9 cellular contexts compared by ENCODE assay signal in the genomic region with DNA sequence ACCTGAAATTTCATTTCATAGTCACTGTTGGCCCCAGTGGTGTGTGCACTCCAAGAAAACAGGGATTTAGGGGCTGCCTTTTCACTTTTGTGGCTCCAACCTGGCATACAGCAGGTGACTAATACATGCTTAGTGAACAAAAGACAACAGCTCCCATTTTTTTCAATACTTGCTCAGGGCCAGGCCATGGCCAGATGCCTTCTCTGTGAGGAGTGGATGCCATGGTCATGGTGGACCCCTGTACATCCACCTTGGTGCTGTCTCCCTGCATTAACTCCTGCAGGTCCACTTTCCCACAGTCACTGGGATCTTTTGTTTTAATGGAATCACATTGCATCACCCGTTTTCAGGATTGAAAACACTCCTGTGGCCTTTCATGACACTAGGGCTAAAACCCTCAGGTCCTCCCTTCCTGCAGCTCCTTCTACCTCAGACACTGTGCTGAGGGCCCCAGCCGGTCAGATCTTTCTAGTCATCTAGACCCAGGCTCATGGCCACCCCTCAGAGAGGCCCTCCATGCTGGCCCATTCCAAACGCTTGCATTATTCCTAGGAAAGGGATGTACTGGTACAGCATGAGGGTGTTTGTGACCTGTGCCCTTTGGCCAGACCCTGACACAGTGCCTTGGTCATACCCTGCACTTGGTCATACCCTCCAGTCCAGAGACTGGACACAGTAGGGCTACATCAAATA. TPM values are rescaled to one million over a fixed set of nuclear protein-coding genes. Genes with fewer than 3 reads are reported as not detected.
DNase-seq lines count a peak whose midpoint lies in the region; ATAC-seq and TF ChIP-seq lines count a peak whose summit lies in the region.
"Had no signal": no experiment of that assay in that cellular context is flagged by ENCODE, and none has a peak within 500 bp of the region (broad histone marks: within the 10 kb centered on the region; RNA-seq: fewer than 3 reads in every experiment).

No MANE protein-coding gene starts in this region.

- no peaks in the 10 kb centered on the region for H3K27me3 Mint-ChIP-seq in CD8-positive, alpha-beta T cell (ENCODE audit: low read depth)
- H3K27me3 Mint-ChIP-seq in endodermal cell (ENCODE audit: insufficient read depth) = no peaks in the 10 kb centered on the region

- CTCF ChIA-PET in CD8-positive, alpha-beta T cell (lab: Charles Lee) = interaction anchor here (1.2 kb wide), 1 partner anchor 34 kb away, joined by 3 read pairs; no protein-coding TSS in a partner anchor

- peak overlapping the region; percentile 90 for H3K27ac Mint-ChIP-seq in CD8-positive, alpha-beta T cell
- H3K27ac Mint-ChIP-seq in endodermal cell = peak overlapping the region; percentile 86

- no peak for TF ChIP-seq CTCF in CD8-positive, alpha-beta T cell (IDR thresholded peaks at IDR 0.05)
- TF ChIP-seq CTCF in OCI-LY3 (IDR thresholded peaks at IDR 0.05; ENCODE audit: low read depth, low read length) = no peak
- no peak for TF ChIP-seq CTCF in endodermal cell (conservative IDR thresholded peaks at IDR 0.05)

- H3K18ac ChIP-seq in neuronal stem cell (ENCODE audit: low read length) = no peak overlapping the region

- H3K4ac ChIP-seq in neuronal stem cell (ENCODE audit: low read length) = no peak overlapping the region

- H2AFZ ChIP-seq in OCI-LY3 (ENCODE audit: low read depth, low read length) (no peak overlapping the region; the same call in 1 of the 2 replicates), neuronal stem cell (ENCODE audit: low read length) (peak overlapping the region; percentile 98)

- H4K8ac ChIP-seq in neuronal stem cell (ENCODE audit: low read depth, low read length) = no peak overlapping the region

- WGBS in endodermal cell (ENCODE audit: insufficient coverage in 1 of 2, insufficient read length in 1 of 2), 2 experiments = 86 to 89% methylated on average over 3 of the region's 3 CpGs
- no CpG with 5 or more reads among the region's 3 CpGs for WGBS in neuronal stem cell (ENCODE audit: extremely low coverage in 2 of 2, insufficient read length in 2 of 2, insufficient replicate concordance in 1 of 2), 2 donors

- no peaks in the 10 kb centered on the region for H3K9me3 ChIP-seq in CD8-positive, alpha-beta T cell (ENCODE audit: low read length)
- H3K9me3 ChIP-seq in OCI-LY3 (ENCODE audit: insufficient read depth, low read length) = no peaks in the 10 kb centered on the region
- H3K9me3 ChIP-seq in endodermal cell (ENCODE audit: control insufficient read depth, low read length) = no peaks in the 10 kb centered on the region
- H3K9me3 ChIP-seq in neuronal stem cell (replicated peaks in 1 of 2; ENCODE audit: control insufficient read depth in 2 of 2, insufficient read depth in 1 of 2, low read depth in 1 of 2, low read length in 2 of 2) = peaks cover 0 to 2% of the 10 kb centered on the region in 2 donors

- H4K91ac ChIP-seq in neuronal stem cell (ENCODE audit: low read depth, low read length, poor library complexity) = no peak overlapping the region

- no peaks in the 10 kb centered on the region; the same call in 1 of the 2 replicates for H4K20me1 ChIP-seq in OCI-LY3 (ENCODE audit: insufficient read depth, low read length)

- H3K27me3 ChIP-seq in CD8-positive, alpha-beta T cell (ENCODE audit: insufficient read depth, low read length) = no peaks in the 10 kb centered on the region
- no peaks in the 10 kb centered on the region for H3K27me3 ChIP-seq in OCI-LY3 (ENCODE audit: low read depth, low read length)
- no peaks in the 10 kb centered on the region for H3K27me3 ChIP-seq in endodermal cell (ENCODE audit: control insufficient read depth, insufficient read depth, low read length, poor library complexity, severe bottlenecking)
- no peaks in the 10 kb centered on the region for H3K27me3 ChIP-seq in neuronal stem cell (ENCODE audit: control insufficient read depth in 3 of 3, insufficient read depth in 3 of 3, low read depth in 1 of 3, low read length in 3 of 3)

- no peak overlapping the region for H3K23ac ChIP-seq in neuronal stem cell (ENCODE audit: low read depth, low read length, poor library complexity)

- peaks cover 10% of the 10 kb centered on the region for H3K36me3 Mint-ChIP-seq in CD8-positive, alpha-beta T cell
- H3K36me3 Mint-ChIP-seq in endodermal cell (ENCODE audit: low read depth) = peaks cover 48% of the 10 kb centered on the region

- no peak overlapping the region for H2BK12ac ChIP-seq in neuronal stem cell (ENCODE audit: low read length)

- no peak for ATAC-seq in CD8-positive, alpha-beta T cell
- no peak for ATAC-seq in GM19467 (IDR thresholded peaks at IDR 0.05; ENCODE audit: unreplicated experiment)

- H3K4me3 ChIP-seq in CD8-positive, alpha-beta T cell (ENCODE audit: low read depth, low read length) = peak overlapping the region; percentile 81
- peak overlapping the region; percentile 89 for H3K4me3 ChIP-seq in OCI-LY3 (ENCODE audit: low read length)
- peak overlapping the region; percentile 99 for H3K4me3 ChIP-seq in endodermal cell (ENCODE audit: low read length)
- peak overlapping the region; percentile 71 to 97 for H3K4me3 ChIP-seq in neuronal stem cell (ENCODE audit: low read length in 2 of 2)

- H3K79me1 ChIP-seq in neuronal stem cell (ENCODE audit: low read depth, low read length) = peaks cover 7% of the 10 kb centered on the region

- H3K27ac ChIP-seq in CD8-positive, alpha-beta T cell (ENCODE audit: low read depth, low read length) = peak overlapping the region; percentile 79
- H3K27ac ChIP-seq in OCI-LY3 (ENCODE audit: low read length) = peak overlapping the region; percentile 51; the same call in 1 of the 2 replicates
- no peak overlapping the region for H3K27ac ChIP-seq in endodermal cell (ENCODE audit: low read depth, low read length)
- no peak overlapping the region for H3K27ac ChIP-seq in neuronal stem cell (replicated peaks; ENCODE audit: low read length)

- peaks cover 3% of the 10 kb centered on the region for H3K36me3 ChIP-seq in CD8-positive, alpha-beta T cell (ENCODE audit: insufficient read depth, low read length)
- H3K36me3 ChIP-seq in OCI-LY3 (replicated peaks; ENCODE audit: low read depth, low read length) (peaks cover 16% of the 10 kb centered on the region), endodermal cell (ENCODE audit: control insufficient read depth, insufficient read depth, low read length) (peaks cover 29% of the 10 kb centered on the region), neuronal stem cell (replicated peaks in 1 of 2; ENCODE audit: control insufficient read depth in 2 of 2, insufficient read depth in 2 of 2, low read length in 2 of 2) (peaks cover 18 to 46% of the 10 kb centered on the region in 2 donors)

- H2BK5ac ChIP-seq in neuronal stem cell (ENCODE audit: low read length) = peak overlapping the region; percentile 54

- H3K4me1 Mint-ChIP-seq in CD8-positive, alpha-beta T cell (ENCODE audit: low read depth) = peaks cover 34% of the 10 kb centered on the region
- H3K4me1 Mint-ChIP-seq in endodermal cell = peaks cover 21% of the 10 kb centered on the region

- H3K4me3 Mint-ChIP-seq in CD8-positive, alpha-beta T cell = peak overlapping the region; percentile 88
- H3K4me3 Mint-ChIP-seq in endodermal cell = peak overlapping the region; percentile 84

- no peak overlapping the region for H3K14ac ChIP-seq in neuronal stem cell (ENCODE audit: low read length)

- peaks cover 21% of the 10 kb centered on the region for H3K4me1 ChIP-seq in CD8-positive, alpha-beta T cell (ENCODE audit: insufficient read depth, low read length)
- H3K4me1 ChIP-seq in OCI-LY3 (ENCODE audit: low read length) (peaks cover 25% of the 10 kb centered on the region), endodermal cell (ENCODE audit: control insufficient read depth, insufficient read depth, low read length) (peaks cover 10% of the 10 kb centered on the region), neuronal stem cell (ENCODE audit: control insufficient read depth in 2 of 2, insufficient read depth in 1 of 2, low read depth in 1 of 2, low read length in 2 of 2) (peaks cover 5 to 8% of the 10 kb centered on the region in 2 donors)

- intact Hi-C loops in CD8-positive, alpha-beta T cell (cut with DNase I, micrococcal nuclease) = no loop called here

- H3K9ac ChIP-seq in OCI-LY3 (ENCODE audit: low read length) (peak overlapping the region; percentile 94), endodermal cell (ENCODE audit: extremely low read depth, low read length, poor library complexity, severe bottlenecking) (peak overlapping the region; percentile 81), neuronal stem cell (ENCODE audit: low read depth, low read length, poor library complexity) (no peak overlapping the region)

- H3K4me2 ChIP-seq in OCI-LY3 (ENCODE audit: low read length) = peak overlapping the region; percentile 99
- H3K4me2 ChIP-seq in neuronal stem cell (ENCODE audit: insufficient read depth, low read length, poor library complexity, severe bottlenecking) = peak overlapping the region; percentile 61

- no peak for DNase-seq in CD8-positive, alpha-beta T cell
- DNase-seq in endodermal cell (no peak), neuronal stem cell (ENCODE audit: low spot score) (no peak), NCI-H526 (lab: John Stamatoyannopoulos, UW) (no peak), T-helper 9 cell (no peak)
- DNase-seq in stimulated activated CD4-positive, alpha-beta T cell treated with anti-CD3 and anti-CD28 coated beads, Interleukin-12 subunit alpha, Interleukin-12 subunit beta, amount 100 ng/mL, for 4 hours = no peak
- DNase-seq: MV-4-11 had no signal

- H2BK15ac ChIP-seq in neuronal stem cell (ENCODE audit: low read length) = no peak overlapping the region

- no peaks in the 10 kb centered on the region for H3K9me3 Mint-ChIP-seq in CD8-positive, alpha-beta T cell
- H3K9me3 Mint-ChIP-seq in endodermal cell = no peaks in the 10 kb centered on the region

- peaks cover 36% of the 10 kb centered on the region for H3K79me2 ChIP-seq in OCI-LY3 (ENCODE audit: low read length)

- POLR2A ChIA-PET in CD8-positive, alpha-beta T cell (lab: Charles Lee) = no interaction called here

- no peak overlapping the region for H2BK120ac ChIP-seq in neuronal stem cell (ENCODE audit: low read depth, low read length)

- H2AK5ac ChIP-seq in neuronal stem cell (ENCODE audit: low read depth, low read length) = no peak overlapping the region

RNA-seq across cellular contexts. Expression of a gene that starts 1.2 kb away (rescaled TPM):
- total RNA-seq in CD8-positive, alpha-beta T cell = 10 to 100 TPM; 22.3 to 27.2 TPM
- total RNA-seq in endodermal cell = 100 to 1,000 TPM; 109 to 119 TPM
- 86.5 TPM for polyA plus RNA-seq in endodermal cell (2013, experiment 1 of 2)
- 87.1 TPM for polyA plus RNA-seq in endodermal cell (2013, experiment 2 of 2)
- 86.7 TPM for polyA plus RNA-seq in neuronal stem cell (2013, experiment 1 of 2)
- polyA plus RNA-seq in neuronal stem cell (2013, experiment 2 of 2) = 90.3 TPM

RNA-seq across cellular contexts. Expression of a gene that starts 11.0 kb away (rescaled TPM):
- total RNA-seq in CD8-positive, alpha-beta T cell = not detected
- total RNA-seq in endodermal cell = not detected
- not detected for polyA plus RNA-seq in endodermal cell (2013, experiment 1 of 2)
- not detected for polyA plus RNA-seq in endodermal cell (2013, experiment 2 of 2)
- 0.03 TPM for polyA plus RNA-seq in neuronal stem cell (2013, experiment 1 of 2)
- not detected for polyA plus RNA-seq in neuronal stem cell (2013, experiment 2 of 2)

RNA-seq across cellular contexts. Expression of a gene that starts 16.1 kb away (rescaled TPM):
- total RNA-seq in CD8-positive, alpha-beta T cell = not detected
- total RNA-seq in endodermal cell = not detected
- polyA plus RNA-seq in endodermal cell (2013, experiment 1 of 2) = not detected
- polyA plus RNA-seq in endodermal cell (2013, experiment 2 of 2) = not detected
- polyA plus RNA-seq in neuronal stem cell (2013, experiment 1 of 2) = 0.06 TPM
- 0.10 TPM for polyA plus RNA-seq in neuronal stem cell (2013, experiment 2 of 2)

RNA-seq across cellular contexts. Expression of a gene that starts 19.2 kb away (rescaled TPM):
- total RNA-seq in CD8-positive, alpha-beta T cell = not detected
- total RNA-seq in endodermal cell = under 1 TPM in 1 of 2 donors, not detected in 1; 0.18 TPM
- not detected for polyA plus RNA-seq in endodermal cell (2013, experiment 1 of 2)
- not detected for polyA plus RNA-seq in endodermal cell (2013, experiment 2 of 2)
- 0.04 TPM for polyA plus RNA-seq in neuronal stem cell (2013, experiment 1 of 2)
- polyA plus RNA-seq in neuronal stem cell (2013, experiment 2 of 2) = 0.03 TPM

RNA-seq across cellular contexts. Expression of a gene that starts 30.8 kb away (rescaled TPM):
- total RNA-seq in CD8-positive, alpha-beta T cell = 1 to 10 TPM; 1.5 to 1.9 TPM
- 100 to 1,000 TPM; 430 to 451 TPM for total RNA-seq in endodermal cell
- 127 TPM for polyA plus RNA-seq in endodermal cell (2013, experiment 1 of 2)
- 121 TPM for polyA plus RNA-seq in endodermal cell (2013, experiment 2 of 2)
- 155 TPM for polyA plus RNA-seq in neuronal stem cell (2013, experiment 1 of 2)
- 142 TPM for polyA plus RNA-seq in neuronal stem cell (2013, experiment 2 of 2)

Comparison
In these comparisons a context has a peak if more than half of its experiments do, and no peak if none do; other contexts are left out.
1. H3K27ac ChIP-seq: peak in CD8-positive, alpha-beta T cell (single experiment) and OCI-LY3 (single experiment); none in endodermal cell (single experiment) and neuronal stem cell (single experiment).
2. Peak in every context shown above with its lines, with median percentiles within 50 percentile points of each other: H3K4me3 ChIP-seq.